ENCODE assay signal across 23 cellular contexts in genomic region chr12:122058750-122059149, GRCh38. TPM values are rescaled to one million over a fixed set of nuclear protein-coding genes. Genes with fewer than 3 reads are reported as not detected.
DNase-seq lines count a peak whose midpoint lies in the region; TF ChIP-seq lines count a peak whose summit lies in the region.
"Had no signal": no experiment of that assay in that cellular context is flagged by ENCODE, and none has a peak within 500 bp of the region (broad histone marks: within the 10 kb centered on the region; RNA-seq: fewer than 3 reads in every experiment).

No MANE protein-coding gene starts in this region.

- no peak for TF ChIP-seq CTCF in nephron progenitor cell (IDR thresholded peaks at IDR 0.05)

- peak overlapping the region; percentile 60 for H3K27ac Mint-ChIP-seq in nephron progenitor cell
- H3K27ac Mint-ChIP-seq: CD4-positive, alpha-beta T cell had no signal

- H3K4me3 ChIP-seq in SK-N-MC (no peak overlapping the region), stomach smooth muscle (ENCODE audit: low read length in 2 of 2) (no peak overlapping the region)
- H3K4me3 ChIP-seq: BLaER1 treated with 17β-estradiol and CSF1 and Interleukin-3, amounts not matched to agents 10 nM and 100 nM; MG63; PC-9 had no signal

- H3K4me1 ChIP-seq in stomach smooth muscle (ENCODE audit: control insufficient read depth, insufficient read depth, low read length): peaks cover 70% of the 10 kb centered on the region

- H3K9ac ChIP-seq in SK-N-MC (ENCODE audit: insufficient read length) (no peak overlapping the region), stomach smooth muscle (ENCODE audit: low read length in 2 of 2) (peak overlapping the region in 1 of 2 donors; percentile 55)
- H3K9ac ChIP-seq: BLaER1 treated with 17β-estradiol and CSF1 and Interleukin-3, amounts not matched to agents 10 nM and 100 nM had no signal

- H3K36me3 ChIP-seq in SK-N-MC (ENCODE audit: insufficient read depth, low read length): peaks cover 60% of the 10 kb centered on the region
- H3K36me3 ChIP-seq in stomach smooth muscle (ENCODE audit: control insufficient read depth in 2 of 2, insufficient read depth in 2 of 2, low read length in 2 of 2): peaks cover 0 to 2% of the 10 kb centered on the region in 2 donors
- H3K36me3 ChIP-seq: MG63 had no signal

- peaks cover 51% of the 10 kb centered on the region for H3K4me1 Mint-ChIP-seq in nephron progenitor cell

- DNase-seq in D341Med (ENCODE audit: low spot score) (peak; percentile 12), SK-N-MC (ENCODE audit: low read depth, low spot score) (no peak), nephron progenitor cell (no peak), posterior vena cava (ENCODE audit: low spot score) (no peak), SIG-M5 (lab: John Stamatoyannopoulos, UW) (no peak)
- DNase-seq in activated CD4-positive, alpha-beta T cell treated with anti-CD3 and anti-CD28 coated beads for 4 hours: no peak
- DNase-seq: CD4-positive, alpha-beta T cell; DMS53; GOT3; IMR-90; KG1; MG63; NCI-H1105 treated with DMSO at 0.1 percent for 48 hours; NCI-H146; NCI-H1930; NCI-H446; NCI-H524 treated with DMSO at 0.1 percent for 48 hours; NCI-H774; PC-9; Right ventricle myocardium superior; RPMI8226 had no signal

- no peaks in the 10 kb centered on the region for H3K9me3 ChIP-seq in SK-N-MC (ENCODE audit: low read depth, low read length)
- H3K9me3 ChIP-seq in stomach smooth muscle (ENCODE audit: control insufficient read depth in 2 of 2, low read length in 2 of 2): no peaks in the 10 kb centered on the region
- H3K9me3 ChIP-seq: BLaER1 treated with 17β-estradiol and CSF1 and Interleukin-3, amounts not matched to agents 10 nM and 100 nM; MG63 had no signal

- H3K27me3 ChIP-seq in stomach smooth muscle (ENCODE audit: control insufficient read depth in 1 of 2, insufficient read depth in 2 of 2, low read length in 2 of 2): no peaks in the 10 kb centered on the region
- H3K27me3 ChIP-seq: BLaER1 treated with 17β-estradiol and CSF1 and Interleukin-3, amounts not matched to agents 10 nM and 100 nM; MG63 had no signal

- peaks cover 65% of the 10 kb centered on the region for H3K36me3 Mint-ChIP-seq in nephron progenitor cell (ENCODE audit: low read depth)

- H3K9me3 Mint-ChIP-seq in nephron progenitor cell: no peaks in the 10 kb centered on the region
- H3K9me3 Mint-ChIP-seq: CD4-positive, alpha-beta T cell had no signal

- intact Hi-C loops in posterior vena cava (cut with DNase I): no loop called here

- H3K4me3 Mint-ChIP-seq in nephron progenitor cell: no peak overlapping the region
- H3K4me3 Mint-ChIP-seq: CD4-positive, alpha-beta T cell had no signal

- H3K27ac ChIP-seq in SK-N-MC: 0 out of 2 replicates have a peak overlapping the region, but pooled peaks have one; percentile 60
- peak overlapping the region; percentile 85 for H3K27ac ChIP-seq in stomach smooth muscle (ENCODE audit: low read length)
- H3K27ac ChIP-seq: PC-9 had no signal

- no peaks in the 10 kb centered on the region for H3K27me3 Mint-ChIP-seq in nephron progenitor cell (ENCODE audit: low read depth, poor library complexity)
- H3K27me3 Mint-ChIP-seq: CD4-positive, alpha-beta T cell had no signal

RNA-seq across cellular contexts. Expression of gene MLXIP, which starts 19.8 kb away (rescaled TPM):
- 10 to 100 TPM; 78.3 to 81.4 TPM for total RNA-seq in posterior vena cava

RNA-seq across cellular contexts. Expression of gene BCL7A, which starts 37.1 kb away (rescaled TPM):
- total RNA-seq in posterior vena cava: 1 to 10 TPM; 3.3 to 7.6 TPM
